In the genomic region with DNA sequence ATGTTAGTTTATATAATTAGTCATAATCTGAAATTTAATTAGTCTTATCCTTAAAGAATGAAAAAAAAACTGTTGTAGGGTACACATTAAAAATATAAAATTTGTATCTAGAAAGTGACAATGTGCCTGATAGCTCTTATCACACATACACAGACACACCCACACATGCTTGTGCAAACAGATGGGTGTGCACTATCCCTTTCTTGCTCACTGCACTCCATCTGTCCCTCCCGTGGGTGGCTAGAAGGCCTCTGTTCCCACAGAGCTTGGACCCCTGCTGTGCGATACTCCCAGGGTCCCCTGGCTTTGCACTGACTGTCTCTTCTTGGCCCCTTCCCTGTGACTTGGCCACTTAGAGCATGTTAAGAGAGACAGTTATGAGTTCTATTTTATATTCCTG, we compare ENCODE assay signal across 11 cellular contexts.
"Had no signal": no experiment of that assay in that cellular context is flagged by ENCODE, and none has a peak within 500 bp of the region (broad histone marks: within the 10 kb centered on the region; RNA-seq: fewer than 3 reads in every experiment).

No MANE protein-coding gene starts in this region.

- H3K36me3 ChIP-seq: HAP-1 had no signal

- H3K4me3 ChIP-seq: GM23248, HAP-1 had no signal

- ATAC-seq: HCT116, HepG2 had no signal

- H3K4me3 Mint-ChIP-seq: IgD-negative memory B cell had no signal

- H3K4me1 ChIP-seq: HAP-1 had no signal

- H3K27ac ChIP-seq: GM23248, HL-60, KMS-11 had no signal

- H3K9me3 ChIP-seq: HAP-1 had no signal

- H3K27ac Mint-ChIP-seq: IgD-negative memory B cell had no signal

- DNase-seq: GM23248, GOT3, H7, Karpas-422, KBM-7 had no signal
